11 cellular contexts compared by ENCODE assay signal in the genomic region with DNA sequence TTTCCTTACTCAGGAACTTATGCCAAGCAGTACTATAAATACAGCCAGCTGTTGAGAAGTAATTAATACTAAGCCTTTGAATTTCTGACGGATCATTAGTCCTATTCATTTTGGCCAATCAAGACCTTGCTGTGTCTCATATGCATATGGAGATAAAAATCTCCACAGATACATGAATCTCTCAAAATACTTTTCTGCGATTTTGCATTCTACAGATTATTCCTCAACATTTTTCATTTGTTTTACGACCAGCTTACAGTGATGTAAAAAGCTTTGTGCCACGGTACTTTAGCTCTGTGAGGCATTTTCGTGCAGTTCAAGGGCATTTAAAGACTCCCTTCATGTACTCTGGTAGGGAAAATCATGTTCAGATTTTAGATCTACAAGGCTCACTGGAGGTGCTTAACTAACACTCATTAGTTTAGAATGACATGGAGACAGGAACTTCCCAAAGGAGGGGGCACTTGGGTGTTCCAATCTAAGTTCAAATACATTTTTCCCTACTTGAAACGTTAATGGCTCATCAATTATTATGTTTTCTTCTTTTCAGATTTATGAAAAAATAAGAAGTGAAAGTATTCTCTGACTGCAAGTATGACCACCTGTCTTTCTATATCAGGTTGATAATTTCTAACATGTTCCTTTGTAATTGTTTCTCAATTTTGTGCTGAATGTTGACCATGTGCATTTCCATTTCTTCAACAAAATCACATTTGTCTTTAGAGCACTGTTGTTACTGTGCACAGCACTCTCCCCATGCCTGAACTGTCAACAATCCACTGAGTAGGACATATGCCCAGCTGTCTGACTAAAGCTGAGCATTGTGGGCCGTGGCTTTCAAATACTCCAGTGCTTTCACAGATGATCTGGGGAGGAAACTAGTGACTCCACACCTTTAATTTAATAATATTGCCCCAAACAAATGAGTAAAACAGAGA. TPM values are rescaled to one million over a fixed set of nuclear protein-coding genes. Genes with fewer than 3 reads are reported as not detected.
DNase-seq lines count a peak whose midpoint lies in the region; ATAC-seq and TF ChIP-seq lines count a peak whose summit lies in the region.
"Had no signal": no experiment of that assay in that cellular context is flagged by ENCODE, and none has a peak within 500 bp of the region (broad histone marks: within the 10 kb centered on the region; RNA-seq: fewer than 3 reads in every experiment).

No MANE protein-coding gene starts in this region.

- H3K4me1 ChIP-seq in stomach: no peaks in the 10 kb centered on the region
- H3K4me1 ChIP-seq: prostate gland had no signal

- no peak overlapping the region for H3K27ac ChIP-seq in stomach
- H3K27ac ChIP-seq: prostate gland had no signal

- H3K36me3 ChIP-seq in stomach: peaks cover 6 to 67% (median 44%) of the 10 kb centered on the region in 4 donors
- H3K36me3 ChIP-seq: prostate gland had no signal

- peak; percentile 72 for DNase-seq in midbrain (lab: John Stamatoyannopoulos, UW)
- no peak for DNase-seq in activated effector memory CD4-positive, alpha-beta T cell treated with anti-CD3 and anti-CD28 coated beads, Interleukin-2, amount 50 U/mL, for 16 hours
- no peak for DNase-seq in stomach
- DNase-seq in NCI-H526 treated with DMSO at 0.1 percent for 48 hours (lab: John Stamatoyannopoulos, UW): no peak
- no peak for DNase-seq in effector CD8-positive, alpha-beta T cell (lab: John Stamatoyannopoulos, UW)
- DNase-seq: NCI-H2227 treated with DMSO at 0.1 percent for 48 hours had no signal

- TF ChIP-seq POLR2A in stomach (IDR thresholded peaks at IDR 0.05): no peak

- no peaks in the 10 kb centered on the region for H3K27me3 ChIP-seq in stomach

- TF ChIP-seq CTCF in stomach (IDR thresholded peaks at IDR 0.05): no peak

- no peaks in the 10 kb centered on the region for H3K9me3 ChIP-seq in stomach
- H3K9me3 ChIP-seq: prostate gland had no signal

- intact Hi-C loops in stomach (cut with DNase I; ENCODE audit: low total_unique reads): no loop called here

- H3K4me3 ChIP-seq in stomach: no peak overlapping the region
- H3K4me3 ChIP-seq: prostate gland had no signal

- ATAC-seq in GM18868 (IDR thresholded peaks at IDR 0.05; ENCODE audit: unreplicated experiment) (peak; percentile 57), GM21786 (IDR thresholded peaks at IDR 0.05; ENCODE audit: unreplicated experiment) (peak; percentile 47), HG03378 (IDR thresholded peaks at IDR 0.05; ENCODE audit: unreplicated experiment) (peak; percentile 39)
- ATAC-seq: esophagus mucosa had no signal

- no peak for TF ChIP-seq EP300 in stomach (IDR thresholded peaks at IDR 0.05)

- 83 to 91% (median 90%) methylated on average over 7 of the region's 7 CpGs for WGBS in stomach, 5 donors

RNA-seq across cellular contexts. Expression of gene LANCL1, which starts 16.4 kb away (rescaled TPM):
- 10 to 100 TPM in 4 of 5 donors, under 1 TPM in 1; 0.87 to 49.6 (median 42.9) TPM for total RNA-seq in stomach
- polyA plus RNA-seq in stomach: 10 to 100 TPM; 10.7 to 14.8 (median 13.2) TPM
